In genomic region chr18:808086-808485, GRCh38 we compare ENCODE assay signal across 12 cellular contexts. TPM values are rescaled to one million over a fixed set of nuclear protein-coding genes. Genes with fewer than 3 reads are reported as not detected.
DNase-seq lines count a peak whose midpoint lies in the region; ATAC-seq and TF ChIP-seq lines count a peak whose summit lies in the region.
"Had no signal": no experiment of that assay in that cellular context is flagged by ENCODE, and none has a peak within 500 bp of the region (broad histone marks: within the 10 kb centered on the region; RNA-seq: fewer than 3 reads in every experiment).

No MANE protein-coding gene starts in this region.

- H2AFZ ChIP-seq in Loucy (ENCODE audit: low read length) (no peak overlapping the region), PC-3 (ENCODE audit: low read length) (no peak overlapping the region)

- H3K9ac ChIP-seq in Loucy (ENCODE audit: low read depth, low read length, poor library complexity, severe bottlenecking) = no peak overlapping the region
- H3K9ac ChIP-seq in PC-3 (ENCODE audit: low read length) = no peak overlapping the region

- peaks cover 80% of the 10 kb centered on the region for H3K4me1 Mint-ChIP-seq in activated naive CD8-positive, alpha-beta T cell treated with anti-CD3 and anti-CD28 coated beads, Interleukin-2, amount 50 U/mL, for 24 hours
- peaks cover 39 to 81% (median 70%) of the 10 kb centered on the region in 7 donors for H3K4me1 Mint-ChIP-seq in naive thymus-derived CD4-positive, alpha-beta T cell

- POLR2A ChIA-PET in naive thymus-derived CD4-positive, alpha-beta T cell (lab: Charles Lee) = interaction anchor here (0.5 to 1.4 kb wide), 3 partner anchors 16 to 177 kb away, joined by 3 to 9 read pairs (median 3); no protein-coding TSS in a partner anchor
- POLR2A ChIA-PET in PC-3 (lab: Charles Lee; ENCODE audit: unreplicated experiment) = no interaction called here

- H4K20me1 ChIP-seq in Loucy (ENCODE audit: insufficient read depth, low read length, poor library complexity, severe bottlenecking) (peaks cover 38% of the 10 kb centered on the region), PC-3 (ENCODE audit: low read length) (peaks cover 71% of the 10 kb centered on the region)

- H3K27me3 Mint-ChIP-seq in activated naive CD8-positive, alpha-beta T cell treated with anti-CD3 and anti-CD28 coated beads, Interleukin-2, amount 50 U/mL, for 24 hours = peaks cover 7% of the 10 kb centered on the region
- H3K27me3 Mint-ChIP-seq in naive thymus-derived CD4-positive, alpha-beta T cell = peaks cover 0 to 5% (median 0%) of the 10 kb centered on the region in 5 donors

- peak overlapping the region; percentile 40 for H3K4me3 ChIP-seq in Loucy (ENCODE audit: low read length, poor library complexity, severe bottlenecking)
- no peak overlapping the region for H3K4me3 ChIP-seq in naive thymus-derived CD4-positive, alpha-beta T cell (ENCODE audit: low read length)
- no peak overlapping the region for H3K4me3 ChIP-seq in PC-3 (ENCODE audit: low read length)
- no peak overlapping the region for H3K4me3 ChIP-seq in stomach

- H3K36me3 ChIP-seq in Loucy (ENCODE audit: insufficient read depth, low read length) (no peaks in the 10 kb centered on the region), PC-3 (ENCODE audit: low read depth, low read length) (no peaks in the 10 kb centered on the region), stomach (no peaks in the 10 kb centered on the region)
- peaks cover 0 to 9% (median 0%) of the 10 kb centered on the region in 3 experiments for H3K36me3 ChIP-seq in naive thymus-derived CD4-positive, alpha-beta T cell (ENCODE audit: control insufficient read depth in 2 of 3, insufficient read depth in 3 of 3, low read length in 3 of 3)

- H3K4me1 ChIP-seq in Loucy (ENCODE audit: insufficient read depth, low read length, poor library complexity, severe bottlenecking) = peaks cover 54% of the 10 kb centered on the region
- H3K4me1 ChIP-seq in naive thymus-derived CD4-positive, alpha-beta T cell (ENCODE audit: control insufficient read depth in 2 of 2, insufficient read depth in 2 of 2, low read length in 2 of 2) = peaks cover 26 to 28% of the 10 kb centered on the region in 2 donors
- H3K4me1 ChIP-seq in PC-3 (ENCODE audit: insufficient read depth, low read length) = peaks cover 11% of the 10 kb centered on the region
- peaks cover 18 to 76% (median 43%) of the 10 kb centered on the region in 4 donors for H3K4me1 ChIP-seq in stomach

- H3F3A ChIP-seq in Loucy (ENCODE audit: low read depth) = peaks cover 8% of the 10 kb centered on the region
- H3F3A ChIP-seq in PC-3 (ENCODE audit: low read length, unreplicated experiment) = no peaks in the 10 kb centered on the region

- intact Hi-C loops in naive thymus-derived CD4-positive, alpha-beta T cell (cut with micrococcal nuclease) = no loop called here
- intact Hi-C loops in PC-3 (cut with micrococcal nuclease) (no loop called here), stomach (cut with DNase I; ENCODE audit: low total_unique reads) (no loop called here)

- no peak for ATAC-seq in activated naive CD8-positive, alpha-beta T cell treated with anti-CD3 and anti-CD28 coated beads, Interleukin-2, amount 50 U/mL, for 24 hours
- no peak for ATAC-seq in naive thymus-derived CD4-positive, alpha-beta T cell
- ATAC-seq in PC-3 (no peak), esophagus mucosa (no peak)
- ATAC-seq: sciatic nerve had no signal

- DNase-seq in DMS 273 (lab: John Stamatoyannopoulos, UW; ENCODE audit: unreplicated experiment) (peak; percentile 61), DMS 273 treated with DMSO at 0.1 percent for 48 hours (lab: John Stamatoyannopoulos, UW) (no peak), PC-3 (no peak), stomach (no peak)
- no peak for DNase-seq in activated naive CD8-positive, alpha-beta T cell treated with anti-CD3 and anti-CD28 coated beads, Interleukin-2, amount 50 U/mL, for 24 hours
- DNase-seq in naive thymus-derived CD4-positive, alpha-beta T cell = no peak
- DNase-seq: kidney had no signal

- H3K9me2 ChIP-seq in Loucy (replicated peaks; ENCODE audit: low read depth, low read length) = no peaks in the 10 kb centered on the region
- H3K9me2 ChIP-seq in PC-3 (replicated peaks; ENCODE audit: low read length) = no peaks in the 10 kb centered on the region

- peak overlapping the region; percentile 9 for H3K27ac Mint-ChIP-seq in activated naive CD8-positive, alpha-beta T cell treated with anti-CD3 and anti-CD28 coated beads, Interleukin-2, amount 50 U/mL, for 24 hours
- H3K27ac Mint-ChIP-seq in naive thymus-derived CD4-positive, alpha-beta T cell = peak overlapping the region; percentile 21 to 79 (median 67)
- H3K27ac Mint-ChIP-seq: dendritic cell treated with granulocyte-macrophage colony-stimulating factor and Interleukin-4, amounts not matched to agents 40 ng/mL and 50 ng/mL, for 4 days had no signal

- H3K4me3 Mint-ChIP-seq in activated naive CD8-positive, alpha-beta T cell treated with anti-CD3 and anti-CD28 coated beads, Interleukin-2, amount 50 U/mL, for 24 hours = peak overlapping the region; percentile 98
- peak overlapping the region; percentile 6 to 99 (median 57) for H3K4me3 Mint-ChIP-seq in naive thymus-derived CD4-positive, alpha-beta T cell
- H3K4me3 Mint-ChIP-seq: dendritic cell treated with granulocyte-macrophage colony-stimulating factor and Interleukin-4, amounts not matched to agents 40 ng/mL and 50 ng/mL, for 4 days had no signal

- H3K27ac ChIP-seq in naive thymus-derived CD4-positive, alpha-beta T cell (ENCODE audit: low read depth, low read length) = peak overlapping the region; percentile 17
- H3K27ac ChIP-seq in PC-3 (ENCODE audit: low read length) (no peak overlapping the region), stomach (peak overlapping the region in 1 of 5 donors; percentile 14)
- H3K27ac ChIP-seq: 22Rv1 had no signal

- TF ChIP-seq CTCF in Loucy (conservative IDR thresholded peaks at IDR 0.05; ENCODE audit: low read length) (no peak), PC-3 (conservative IDR thresholded peaks at IDR 0.05; ENCODE audit: low read depth, low read length) (no peak), stomach (IDR thresholded peaks at IDR 0.05) (no peak)

- TF ChIP-seq EP300 in stomach (IDR thresholded peaks at IDR 0.05) = no peak

- H3K36me3 Mint-ChIP-seq in activated naive CD8-positive, alpha-beta T cell treated with anti-CD3 and anti-CD28 coated beads, Interleukin-2, amount 50 U/mL, for 24 hours (ENCODE audit: low read depth) = peaks cover 13% of the 10 kb centered on the region
- H3K36me3 Mint-ChIP-seq in naive thymus-derived CD4-positive, alpha-beta T cell = peaks cover 0 to 7% (median 0%) of the 10 kb centered on the region in 5 donors

- BruUV-seq in PC-3 (replicated peaks; lab: Mats Ljungman, UMichigan) = no TSS peak

- H3K79me2 ChIP-seq in Loucy (ENCODE audit: insufficient read depth, low read length) (peaks cover 68% of the 10 kb centered on the region), PC-3 (ENCODE audit: low read length) (peaks cover 87% of the 10 kb centered on the region)

- TF ChIP-seq POLR2A in stomach (IDR thresholded peaks at IDR 0.05) = no peak

- WGBS in stomach, 5 donors = 20 to 47% (median 35%) methylated on average over 5 of the region's 5 CpGs

- CTCF ChIA-PET in naive thymus-derived CD4-positive, alpha-beta T cell (lab: Charles Lee) = interaction anchor here (0.6 to 1.5 kb wide), 6 partner anchors 11 to 68 kb away, joined by 3 to 4 read pairs (median 3); no protein-coding TSS in a partner anchor
- CTCF ChIA-PET in PC-3 (lab: Charles Lee) = no interaction called here

- H3K27me3 ChIP-seq in Loucy (ENCODE audit: insufficient read depth, low read length, poor library complexity, severe bottlenecking) (no peaks in the 10 kb centered on the region), PC-3 (ENCODE audit: low read length) (no peaks in the 10 kb centered on the region), stomach (peaks cover 0 to 5% (median 0%) of the 10 kb centered on the region in 3 donors)
- H3K27me3 ChIP-seq in naive thymus-derived CD4-positive, alpha-beta T cell (ENCODE audit: control insufficient read depth in 2 of 2, insufficient read depth in 2 of 2, low read length in 2 of 2) = no peaks in the 10 kb centered on the region

- H3K9me3 ChIP-seq in Loucy (ENCODE audit: insufficient read depth, low read depth, low read length) (no peaks in the 10 kb centered on the region), PC-3 (ENCODE audit: low read length) (peaks cover under 1% of the 10 kb centered on the region; the same call in 1 of the 2 replicates), stomach (no peaks in the 10 kb centered on the region)
- H3K9me3 ChIP-seq in naive thymus-derived CD4-positive, alpha-beta T cell (ENCODE audit: control insufficient read depth in 2 of 3, low read length in 3 of 3) = no peaks in the 10 kb centered on the region

- H3K9me3 Mint-ChIP-seq in activated naive CD8-positive, alpha-beta T cell treated with anti-CD3 and anti-CD28 coated beads, Interleukin-2, amount 50 U/mL, for 24 hours = no peaks in the 10 kb centered on the region
- H3K9me3 Mint-ChIP-seq in naive thymus-derived CD4-positive, alpha-beta T cell = peaks cover 0 to 2% (median 0%) of the 10 kb centered on the region in 11 donors

- H3K4me2 ChIP-seq in Loucy (ENCODE audit: low read depth, low read length, poor library complexity, severe bottlenecking) (peak overlapping the region; percentile 87), PC-3 (ENCODE audit: low read length) (no peak overlapping the region)

RNA-seq across cellular contexts. Expression of gene YES1, which starts 4.0 kb away (rescaled TPM):
- 10 to 100 TPM; 14.2 to 15.8 (median 14.8) TPM for total RNA-seq in naive thymus-derived CD4-positive, alpha-beta T cell
- polyA plus RNA-seq in naive thymus-derived CD4-positive, alpha-beta T cell = 1 to 10 TPM in 1 of 2 donors, under 1 TPM in 1; 0.66 to 4.1 TPM
- total RNA-seq in PC-3 (2014; rRNA removed) (73.5 and 113 TPM in 2 replicates), esophagus mucosa (49.7 TPM), stomach (100 to 1,000 TPM in 1 of 5 donors, 10 to 100 TPM in 2, 1 to 10 TPM in 2; 6.4 to 147 (median 42.4) TPM)
- polyA plus RNA-seq in stomach = 10 to 100 TPM; 12.1 to 41.7 (median 31.4) TPM
